1 cellular context compared by ENCODE assay signal in the genomic region with DNA sequence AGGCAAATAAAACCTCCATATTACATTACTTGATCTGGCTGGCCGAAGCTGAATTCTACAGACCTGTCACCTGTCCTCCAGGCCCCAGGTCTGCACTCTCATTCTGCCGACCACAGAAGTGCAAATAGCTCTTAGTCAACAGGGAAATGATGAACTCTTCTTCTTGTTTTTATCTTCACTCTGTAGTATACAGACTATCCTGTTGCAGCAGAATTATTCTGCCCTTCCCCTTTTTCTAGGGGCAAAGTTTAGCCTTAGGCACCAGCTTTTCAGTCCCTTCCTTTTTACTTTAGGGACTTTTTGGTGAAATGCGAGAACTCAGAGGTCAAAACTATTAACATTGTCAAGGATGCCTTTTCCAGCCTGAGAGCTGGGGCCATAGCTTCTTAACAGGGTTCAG.
TF ChIP-seq lines count a peak whose summit lies in the region.

No MANE protein-coding gene starts in this region.

TF ChIP-seq in HepG2, 621 proteins besides CTCF, POLR2A, EP300 and RAD21 (continued from another document):
- TF ChIP-seq, protein P1, sequence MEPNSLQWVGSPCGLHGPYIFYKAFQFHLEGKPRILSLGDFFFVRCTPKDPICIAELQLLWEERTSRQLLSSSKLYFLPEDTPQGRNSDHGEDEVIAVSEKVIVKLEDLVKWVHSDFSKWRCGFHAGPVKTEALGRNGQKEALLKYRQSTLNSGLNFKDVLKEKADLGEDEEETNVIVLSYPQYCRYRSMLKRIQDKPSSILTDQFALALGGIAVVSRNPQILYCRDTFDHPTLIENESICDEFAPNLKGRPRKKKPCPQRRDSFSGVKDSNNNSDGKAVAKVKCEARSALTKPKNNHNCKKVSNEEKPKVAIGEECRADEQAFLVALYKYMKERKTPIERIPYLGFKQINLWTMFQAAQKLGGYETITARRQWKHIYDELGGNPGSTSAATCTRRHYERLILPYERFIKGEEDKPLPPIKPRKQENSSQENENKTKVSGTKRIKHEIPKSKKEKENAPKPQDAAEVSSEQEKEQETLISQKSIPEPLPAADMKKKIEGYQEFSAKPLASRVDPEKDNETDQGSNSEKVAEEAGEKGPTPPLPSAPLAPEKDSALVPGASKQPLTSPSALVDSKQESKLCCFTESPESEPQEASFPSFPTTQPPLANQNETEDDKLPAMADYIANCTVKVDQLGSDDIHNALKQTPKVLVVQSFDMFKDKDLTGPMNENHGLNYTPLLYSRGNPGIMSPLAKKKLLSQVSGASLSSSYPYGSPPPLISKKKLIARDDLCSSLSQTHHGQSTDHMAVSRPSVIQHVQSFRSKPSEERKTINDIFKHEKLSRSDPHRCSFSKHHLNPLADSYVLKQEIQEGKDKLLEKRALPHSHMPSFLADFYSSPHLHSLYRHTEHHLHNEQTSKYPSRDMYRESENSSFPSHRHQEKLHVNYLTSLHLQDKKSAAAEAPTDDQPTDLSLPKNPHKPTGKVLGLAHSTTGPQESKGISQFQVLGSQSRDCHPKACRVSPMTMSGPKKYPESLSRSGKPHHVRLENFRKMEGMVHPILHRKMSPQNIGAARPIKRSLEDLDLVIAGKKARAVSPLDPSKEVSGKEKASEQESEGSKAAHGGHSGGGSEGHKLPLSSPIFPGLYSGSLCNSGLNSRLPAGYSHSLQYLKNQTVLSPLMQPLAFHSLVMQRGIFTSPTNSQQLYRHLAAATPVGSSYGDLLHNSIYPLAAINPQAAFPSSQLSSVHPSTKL (CRISPR knock-in tag; IDR thresholded peaks at IDR 0.05), result 0 out of 2 replicates have a peak, but pooled peaks have one; percentile 6
- no peak for TF ChIP-seq REPIN1 (CRISPR knock-in tag; IDR thresholded peaks at IDR 0.05; ENCODE audit: borderline replicate concordance, low read depth)
- no peak for TF ChIP-seq WIZ (CRISPR knock-in tag; IDR thresholded peaks at IDR 0.05)
- TF ChIP-seq MED1 (CRISPR knock-in tag; IDR thresholded peaks at IDR 0.05), result no peak
- TF ChIP-seq, protein P2, sequence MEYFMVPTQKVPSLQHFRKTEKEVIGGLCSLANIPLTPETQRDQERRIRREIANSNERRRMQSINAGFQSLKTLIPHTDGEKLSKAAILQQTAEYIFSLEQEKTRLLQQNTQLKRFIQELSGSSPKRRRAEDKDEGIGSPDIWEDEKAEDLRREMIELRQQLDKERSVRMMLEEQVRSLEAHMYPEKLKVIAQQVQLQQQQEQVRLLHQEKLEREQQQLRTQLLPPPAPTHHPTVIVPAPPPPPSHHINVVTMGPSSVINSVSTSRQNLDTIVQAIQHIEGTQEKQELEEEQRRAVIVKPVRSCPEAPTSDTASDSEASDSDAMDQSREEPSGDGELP (IDR thresholded peaks at IDR 0.05; ENCODE audit: borderline replicate concordance, low read depth), result 0 out of 2 replicates have a peak, but pooled peaks have one; percentile 9
- TF ChIP-seq HOXA5 (CRISPR knock-in tag; IDR thresholded peaks at IDR 0.05), result no peak
- TF ChIP-seq NR2F6 (IDR thresholded peaks at IDR 0.05), result 0 out of 2 replicates have a peak, but pooled peaks have one; percentile 31
- TF ChIP-seq NR2F6 (CRISPR knock-in tag; IDR thresholded peaks at IDR 0.05), result no peak
- no peak for TF ChIP-seq SALL1 (CRISPR knock-in tag; IDR thresholded peaks at IDR 0.05)
- no peak for TF ChIP-seq SALL2 (CRISPR knock-in tag; IDR thresholded peaks at IDR 0.05)
- no peak for TF ChIP-seq ZSCAN22 (CRISPR knock-in tag; IDR thresholded peaks at IDR 0.05)
- no peak for TF ChIP-seq NFIC (IDR thresholded peaks at IDR 0.05; ENCODE audit: low read length)
- TF ChIP-seq ZNF234 (CRISPR knock-in tag; conservative IDR thresholded peaks at IDR 0.05), result no peak
